21 cellular contexts compared by ENCODE assay signal in genomic region chr14:89845346-89845745, GRCh38.
A peak's percentile ranks its signal among the peaks of the same experiment; 100 is the strongest.
DNase-seq lines count a peak whose midpoint lies in the region; ATAC-seq, FAIRE-seq and TF ChIP-seq lines count a peak whose summit lies in the region.
"Had no signal": no experiment of that assay in that cellular context is flagged by ENCODE, and none has a peak within 500 bp of the region (broad histone marks: within the 10 kb centered on the region; RNA-seq: fewer than 3 reads in every experiment).

No MANE protein-coding gene starts in this region.

- no peaks in the 10 kb centered on the region for H3K27me3 Mint-ChIP-seq in astrocyte (ENCODE audit: low read depth, unreplicated experiment)
- peaks cover 0 to 3% (median 1%) of the 10 kb centered on the region in 3 donors for H3K27me3 Mint-ChIP-seq in CD14-positive monocyte (ENCODE audit: low read depth in 3 of 3)
- H3K27me3 Mint-ChIP-seq: activated T-cell treated with anti-CD3 and anti-CD28 coated beads, Interleukin-2, amount 50 U/mL, for 24 hours; CD4-positive, CD25-positive, alpha-beta regulatory T cell; memory B cell; stimulated activated naive CD8-positive, alpha-beta T cell treated with anti-CD3 and anti-CD28 coated beads, Interleukin-15, Interleukin-2, amounts not matched to agents 100 ng/mL and 50 ng/mL, for 24 hours had no signal

- H3K4me1 Mint-ChIP-seq in astrocyte (ENCODE audit: low read depth, unreplicated experiment), result peaks cover 13% of the 10 kb centered on the region
- peaks cover 5% of the 10 kb centered on the region for H3K4me1 Mint-ChIP-seq in CD14-positive monocyte
- H3K4me1 Mint-ChIP-seq: activated naive CD8-positive, alpha-beta T cell treated with anti-CD3 and anti-CD28 coated beads, Interleukin-2, amount 10 ng/mL, durations not matched to agents 7 days and 5 days; memory B cell had no signal

- DNase-seq in ELR (ENCODE audit: low read depth) (peak; percentile 91), astrocyte (ENCODE audit: low read depth) (peak; percentile 97), fibroblast of the aortic adventitia (ENCODE audit: low read depth) (peak; percentile 91), skeletal muscle cell (ENCODE audit: low read depth) (peak; percentile 73), tibial artery (no peak), upper lobe of right lung (no peak), medulla oblongata (ENCODE audit: extremely low spot score) (no peak), CD14-positive monocyte (ENCODE audit: low spot score) (no peak)
- DNase-seq: activated naive CD8-positive, alpha-beta T cell treated with anti-CD3 and anti-CD28 coated beads, Interleukin-2, amount 10 ng/mL, durations not matched to agents 7 days and 5 days; activated T-cell treated with anti-CD3 and anti-CD28 coated beads, Interleukin-2, amount 50 U/mL, for 24 hours; CD4-positive, CD25-positive, alpha-beta regulatory T cell; cortex of kidney; DMS79; KBM-7; NCI-H1105 treated with DMSO at 0.1 percent for 48 hours; NCI-H446 treated with DMSO at 0.1 percent for 48 hours; nucleus accumbens; SIG-M5 had no signal

- H3K9me3 ChIP-seq in astrocyte (ENCODE audit: insufficient read depth, low read depth, low read length) (no peaks in the 10 kb centered on the region), tibial artery (no peaks in the 10 kb centered on the region), upper lobe of right lung (no peaks in the 10 kb centered on the region)

- no peak overlapping the region for H2AFZ ChIP-seq in astrocyte (ENCODE audit: low read depth, low read length)

- H3K27ac Mint-ChIP-seq in astrocyte (ENCODE audit: unreplicated experiment) (peak overlapping the region; percentile 51), CD14-positive monocyte (no peak overlapping the region)
- H3K27ac Mint-ChIP-seq: activated naive CD8-positive, alpha-beta T cell treated with anti-CD3 and anti-CD28 coated beads, Interleukin-2, amount 10 ng/mL, durations not matched to agents 7 days and 5 days; activated T-cell treated with anti-CD3 and anti-CD28 coated beads, Interleukin-2, amount 50 U/mL, for 24 hours; CD4-positive, CD25-positive, alpha-beta regulatory T cell; memory B cell; stimulated activated naive CD8-positive, alpha-beta T cell treated with anti-CD3 and anti-CD28 coated beads, Interleukin-15, Interleukin-2, amounts not matched to agents 100 ng/mL and 50 ng/mL, for 24 hours had no signal

- no peak overlapping the region for H3K4me3 Mint-ChIP-seq in astrocyte (ENCODE audit: unreplicated experiment)
- no peak overlapping the region for H3K4me3 Mint-ChIP-seq in CD14-positive monocyte
- H3K4me3 Mint-ChIP-seq: activated naive CD8-positive, alpha-beta T cell treated with anti-CD3 and anti-CD28 coated beads, Interleukin-2, amount 10 ng/mL, durations not matched to agents 7 days and 5 days; activated T-cell treated with anti-CD3 and anti-CD28 coated beads, Interleukin-2, amount 50 U/mL, for 24 hours; CD4-positive, CD25-positive, alpha-beta regulatory T cell; memory B cell; stimulated activated naive CD8-positive, alpha-beta T cell treated with anti-CD3 and anti-CD28 coated beads, Interleukin-15, Interleukin-2, amounts not matched to agents 100 ng/mL and 50 ng/mL, for 24 hours had no signal

- no peak for FAIRE-seq in astrocyte (lab: Jason Lieb, UNC)
- FAIRE-seq: H54 had no signal

- H3K4me1 ChIP-seq in astrocyte (ENCODE audit: insufficient read depth, low read length) (peaks cover 12% of the 10 kb centered on the region), tibial artery (peaks cover 0 to 23% (median 0%) of the 10 kb centered on the region in 4 donors), upper lobe of right lung (no peaks in the 10 kb centered on the region)

- H4K20me1 ChIP-seq in astrocyte (ENCODE audit: insufficient read depth, low read length), result no peaks in the 10 kb centered on the region

- H3K27me3 ChIP-seq in astrocyte (ENCODE audit: insufficient read depth, low read length), result no peaks in the 10 kb centered on the region
- H3K27me3 ChIP-seq in tibial artery, result no peaks in the 10 kb centered on the region
- no peaks in the 10 kb centered on the region for H3K27me3 ChIP-seq in upper lobe of right lung

- H3K9me3 Mint-ChIP-seq in astrocyte (ENCODE audit: unreplicated experiment) (peaks cover 8% of the 10 kb centered on the region), CD14-positive monocyte (peaks cover 0 to 9% (median 4%) of the 10 kb centered on the region in 7 donors)
- H3K9me3 Mint-ChIP-seq: activated naive CD8-positive, alpha-beta T cell treated with anti-CD3 and anti-CD28 coated beads, Interleukin-2, amount 10 ng/mL, durations not matched to agents 7 days and 5 days; activated T-cell treated with anti-CD3 and anti-CD28 coated beads, Interleukin-2, amount 50 U/mL, for 24 hours; stimulated activated naive CD8-positive, alpha-beta T cell treated with anti-CD3 and anti-CD28 coated beads, Interleukin-15, Interleukin-2, amounts not matched to agents 100 ng/mL and 50 ng/mL, for 24 hours had no signal

- TF ChIP-seq CTCF in astrocyte (IDR thresholded peaks at IDR 0.05; ENCODE audit: insufficient read depth, low read depth, low read length) (no peak), fibroblast of the aortic adventitia (IDR thresholded peaks at IDR 0.05; ENCODE audit: insufficient read depth, low read length) (no peak), tibial artery (IDR thresholded peaks at IDR 0.05) (no peak), upper lobe of right lung (IDR thresholded peaks at IDR 0.05) (no peak), CD14-positive monocyte (IDR thresholded peaks at IDR 0.05) (no peak)

- ATAC-seq in upper lobe of right lung, result no peak

- H3K4me2 ChIP-seq in astrocyte (ENCODE audit: low read length), result peak overlapping the region; percentile 36

- H3K36me3 Mint-ChIP-seq in astrocyte (ENCODE audit: low read depth, unreplicated experiment), result no peaks in the 10 kb centered on the region
- H3K36me3 Mint-ChIP-seq in CD14-positive monocyte, result no peaks in the 10 kb centered on the region
- H3K36me3 Mint-ChIP-seq: activated naive CD8-positive, alpha-beta T cell treated with anti-CD3 and anti-CD28 coated beads, Interleukin-2, amount 10 ng/mL, durations not matched to agents 7 days and 5 days; CD4-positive, CD25-positive, alpha-beta regulatory T cell had no signal

- H3K27ac ChIP-seq in astrocyte (ENCODE audit: low read depth, low read length) (peak overlapping the region; percentile 94), tibial artery (peak overlapping the region in 1 of 2 donors; percentile 28), upper lobe of right lung (no peak overlapping the region)

- H3K4me3 ChIP-seq in astrocyte (ENCODE audit: insufficient read depth, low read depth, low read length) (no peak overlapping the region), fibroblast of the aortic adventitia (ENCODE audit: low read depth, low read length) (no peak overlapping the region), skeletal muscle cell (ENCODE audit: low read depth, low read length) (no peak overlapping the region), tibial artery (no peak overlapping the region), upper lobe of right lung (no peak overlapping the region)

- H3K9ac ChIP-seq in astrocyte (ENCODE audit: low read length), result peak overlapping the region; percentile 77

- no peaks in the 10 kb centered on the region for H3K79me2 ChIP-seq in astrocyte (ENCODE audit: insufficient read depth, low read length)

- intact Hi-C loops in tibial artery (cut with DNase I; ENCODE audit: low total_unique reads), result loop anchor here (5.0 kb wide), 1 partner anchor 818 kb away; no protein-coding TSS in a partner anchor
- intact Hi-C loops in upper lobe of right lung (cut with DNase I), result no loop called here
- intact Hi-C loops in CD14-positive monocyte (cut with micrococcal nuclease), result no loop called here

- H3K36me3 ChIP-seq in astrocyte (ENCODE audit: insufficient read depth, low read length) (no peaks in the 10 kb centered on the region), tibial artery (no peaks in the 10 kb centered on the region), upper lobe of right lung (no peaks in the 10 kb centered on the region)

Comparison
In these comparisons a context has a peak if more than half of its experiments do, and no peak if none do; other contexts are left out.
1. DNase-seq: peak in ELR (single experiment), astrocyte (single experiment), fibroblast of the aortic adventitia (single experiment) and skeletal muscle cell (single experiment); none in tibial artery (0 of 2), upper lobe of right lung (single experiment), medulla oblongata (single experiment) and CD14-positive monocyte (single experiment).